14 cellular contexts compared by ENCODE assay signal in genomic region chr5:76701298-76701697, GRCh38. TPM values are rescaled to one million over a fixed set of nuclear protein-coding genes. Genes with fewer than 3 reads are reported as not detected.
DNase-seq lines count a peak whose midpoint lies in the region; ATAC-seq, FAIRE-seq and TF ChIP-seq lines count a peak whose summit lies in the region.
"Had no signal": no experiment of that assay in that cellular context is flagged by ENCODE, and none has a peak within 500 bp of the region (broad histone marks: within the 10 kb centered on the region; RNA-seq: fewer than 3 reads in every experiment).

No MANE protein-coding gene starts in this region.

- peaks cover 31% of the 10 kb centered on the region for H3K4me1 Mint-ChIP-seq in osteocyte (ENCODE audit: unreplicated experiment)
- H3K4me1 Mint-ChIP-seq in nephron progenitor cell = no peaks in the 10 kb centered on the region

- no peak for FAIRE-seq in RCC 7860 (lab: Jason Lieb, UNC)

- peak; percentile 68 for DNase-seq in ELR (ENCODE audit: low read depth)
- DNase-seq in RCC 7860 (ENCODE audit: low spot score) = peak; percentile 17
- peak; percentile 87 for DNase-seq in epithelial cell of proximal tubule (ENCODE audit: low read depth)
- DNase-seq in osteocyte (ENCODE audit: extremely low spot score, unreplicated experiment) = no peak
- DNase-seq in NCI-H1092 treated with DMSO at 0.1 percent for 48 hours (lab: John Stamatoyannopoulos, UW) = no peak
- no peak for DNase-seq in midbrain (lab: John Stamatoyannopoulos, UW)
- no peak for DNase-seq in body of pancreas
- no peak for DNase-seq in nephron progenitor cell
- DNase-seq: head of caudate nucleus, NCI-H2107, Peyer's patch, upper lobe of right lung had no signal

- no peak for ATAC-seq in body of pancreas
- ATAC-seq: HCT116, upper lobe of right lung had no signal

- H3K36me3 Mint-ChIP-seq in osteocyte (ENCODE audit: unreplicated experiment) (peaks cover 2% of the 10 kb centered on the region), nephron progenitor cell (ENCODE audit: low read depth) (peaks cover 41% of the 10 kb centered on the region)

- H3K9me3 Mint-ChIP-seq in osteocyte (ENCODE audit: unreplicated experiment) (no peaks in the 10 kb centered on the region), nephron progenitor cell (no peaks in the 10 kb centered on the region)

- H3K27ac Mint-ChIP-seq in osteocyte (ENCODE audit: unreplicated experiment) (peak overlapping the region; percentile 34), nephron progenitor cell (no peak overlapping the region)

- intact Hi-C loops in body of pancreas (cut with DNase I) = no loop called here

- H3K4me3 Mint-ChIP-seq in osteocyte (ENCODE audit: unreplicated experiment) (no peak overlapping the region), nephron progenitor cell (no peak overlapping the region)

- H3K4me1 ChIP-seq in body of pancreas = no peaks in the 10 kb centered on the region
- H3K4me1 ChIP-seq: ascending aorta, Peyer's patch had no signal

- WGBS in body of pancreas, 2 donors = 60 to 77% methylated on average over 2 of the region's 2 CpGs

- peaks cover 6% of the 10 kb centered on the region in 2 donors for H3K36me3 ChIP-seq in body of pancreas (replicated peaks in 1 of 2; ENCODE audit: insufficient read depth in 1 of 2, low read depth in 2 of 2)
- H3K36me3 ChIP-seq: ascending aorta had no signal

- H3K27me3 ChIP-seq in body of pancreas = no peaks in the 10 kb centered on the region
- H3K27me3 ChIP-seq: ascending aorta, Peyer's patch, upper lobe of right lung had no signal

- H3K4me3 ChIP-seq in epithelial cell of proximal tubule (ENCODE audit: low read depth, low read length) = no peak overlapping the region
- no peak overlapping the region for H3K4me3 ChIP-seq in body of pancreas
- H3K4me3 ChIP-seq: ascending aorta, Peyer's patch, upper lobe of right lung had no signal

- no peak overlapping the region for H3K27ac ChIP-seq in body of pancreas
- H3K27ac ChIP-seq: ascending aorta, Peyer's patch, upper lobe of right lung had no signal

- H3K9me3 ChIP-seq in body of pancreas = no peaks in the 10 kb centered on the region
- H3K9me3 ChIP-seq: ascending aorta, Peyer's patch, upper lobe of right lung had no signal

- H3K27me3 Mint-ChIP-seq in osteocyte (ENCODE audit: unreplicated experiment) = no peaks in the 10 kb centered on the region
- H3K27me3 Mint-ChIP-seq in nephron progenitor cell (ENCODE audit: low read depth, poor library complexity) = no peaks in the 10 kb centered on the region

- no peak for TF ChIP-seq POLR2A in body of pancreas (IDR thresholded peaks at IDR 0.05)

- TF ChIP-seq CTCF in epithelial cell of proximal tubule (conservative IDR thresholded peaks at IDR 0.05; ENCODE audit: low read depth, low read length) = no peak
- no peak for TF ChIP-seq CTCF in osteocyte (IDR thresholded peaks at IDR 0.05)
- TF ChIP-seq CTCF in body of pancreas (IDR thresholded peaks at IDR 0.05) = no peak
- no peak for TF ChIP-seq CTCF in nephron progenitor cell (IDR thresholded peaks at IDR 0.05)

RNA-seq across cellular contexts. Expression of gene F2R, which starts 14.6 kb away (rescaled TPM):
- total RNA-seq in epithelial cell of proximal tubule (41.4 and 46.7 TPM in 2 replicates), osteocyte (108 and 113 TPM in 2 replicates), body of pancreas (10 to 100 TPM in 1 of 2 donors, 1 to 10 TPM in 1; 2.3 to 13.0 TPM)

Comparison
In these comparisons a context has a peak if more than half of its experiments do, and no peak if none do; other contexts are left out.
1. DNase-seq: peak in ELR (single experiment), RCC 7860 (single experiment) and epithelial cell of proximal tubule (single experiment); none in osteocyte (single experiment), NCI-H1092 treated with DMSO at 0.1 percent for 48 hours (single experiment), midbrain (single experiment), body of pancreas (0 of 4) and nephron progenitor cell (single experiment).